In genomic region chr16:70682239-70683145, GRCh38 we compare ENCODE assay signal across 1 cellular context.
A peak's percentile ranks its signal among the peaks of the same experiment; 100 is the strongest.
TF ChIP-seq lines count a peak whose summit lies in the region.

No MANE protein-coding gene starts in this region.

TF ChIP-seq in HepG2, 621 proteins besides CTCF, POLR2A, EP300 and RAD21 (continued from another document and continues in another):
- no peak for TF ChIP-seq ZBTB40 (IDR thresholded peaks at IDR 0.05)
- TF ChIP-seq ZBTB40 (CRISPR knock-in tag; IDR thresholded peaks at IDR 0.05), result no peak
- no peak for TF ChIP-seq ZSCAN25 (CRISPR knock-in tag; IDR thresholded peaks at IDR 0.05)
- no peak for TF ChIP-seq NR0B2 (CRISPR knock-in tag; IDR thresholded peaks at IDR 0.05)
- TF ChIP-seq SUZ12 (IDR thresholded peaks at IDR 0.05; ENCODE audit: low read depth, low read length), result no peak
- TF ChIP-seq PRMT3 (CRISPR knock-in tag; IDR thresholded peaks at IDR 0.05; ENCODE audit: borderline replicate concordance, low read depth), result no peak
- TF ChIP-seq DRAP1 (CRISPR knock-in tag; IDR thresholded peaks at IDR 0.05), result no peak
- no peak for TF ChIP-seq GTF3A (CRISPR knock-in tag; conservative IDR thresholded peaks at IDR 0.05)
- no peak for TF ChIP-seq CAMTA2 (CRISPR knock-in tag; IDR thresholded peaks at IDR 0.05; ENCODE audit: borderline replicate concordance)
- TF ChIP-seq RFXANK (CRISPR knock-in tag; IDR thresholded peaks at IDR 0.05), result no peak
- no peak; the same call in 1 of the 2 replicates for TF ChIP-seq ZNF292 (CRISPR knock-in tag; IDR thresholded peaks at IDR 0.05; ENCODE audit: borderline replicate concordance, low read depth)
- no peak for TF ChIP-seq FOXJ3 (CRISPR knock-in tag; IDR thresholded peaks at IDR 0.05; ENCODE audit: borderline replicate concordance)
- TF ChIP-seq POLR2AphosphoS5 (IDR thresholded peaks at IDR 0.05; ENCODE audit: low read depth, low read length), result peak; percentile 10
- TF ChIP-seq ZNF136 (CRISPR knock-in tag; IDR thresholded peaks at IDR 0.05; ENCODE audit: low read depth), result no peak
- TF ChIP-seq ZNF180 (CRISPR knock-in tag; IDR thresholded peaks at IDR 0.05; ENCODE audit: borderline replicate concordance, low read depth), result no peak
- TF ChIP-seq ZNF850 (CRISPR knock-in tag; conservative IDR thresholded peaks at IDR 0.05), result peak; percentile 66; the same call in 1 of the 2 replicates
- TF ChIP-seq ZNF552 (CRISPR knock-in tag; IDR thresholded peaks at IDR 0.05; ENCODE audit: borderline replicate concordance), result no peak
- TF ChIP-seq ZBED4 (CRISPR knock-in tag; IDR thresholded peaks at IDR 0.05; ENCODE audit: borderline replicate concordance), result no peak
- TF ChIP-seq, protein P1, sequence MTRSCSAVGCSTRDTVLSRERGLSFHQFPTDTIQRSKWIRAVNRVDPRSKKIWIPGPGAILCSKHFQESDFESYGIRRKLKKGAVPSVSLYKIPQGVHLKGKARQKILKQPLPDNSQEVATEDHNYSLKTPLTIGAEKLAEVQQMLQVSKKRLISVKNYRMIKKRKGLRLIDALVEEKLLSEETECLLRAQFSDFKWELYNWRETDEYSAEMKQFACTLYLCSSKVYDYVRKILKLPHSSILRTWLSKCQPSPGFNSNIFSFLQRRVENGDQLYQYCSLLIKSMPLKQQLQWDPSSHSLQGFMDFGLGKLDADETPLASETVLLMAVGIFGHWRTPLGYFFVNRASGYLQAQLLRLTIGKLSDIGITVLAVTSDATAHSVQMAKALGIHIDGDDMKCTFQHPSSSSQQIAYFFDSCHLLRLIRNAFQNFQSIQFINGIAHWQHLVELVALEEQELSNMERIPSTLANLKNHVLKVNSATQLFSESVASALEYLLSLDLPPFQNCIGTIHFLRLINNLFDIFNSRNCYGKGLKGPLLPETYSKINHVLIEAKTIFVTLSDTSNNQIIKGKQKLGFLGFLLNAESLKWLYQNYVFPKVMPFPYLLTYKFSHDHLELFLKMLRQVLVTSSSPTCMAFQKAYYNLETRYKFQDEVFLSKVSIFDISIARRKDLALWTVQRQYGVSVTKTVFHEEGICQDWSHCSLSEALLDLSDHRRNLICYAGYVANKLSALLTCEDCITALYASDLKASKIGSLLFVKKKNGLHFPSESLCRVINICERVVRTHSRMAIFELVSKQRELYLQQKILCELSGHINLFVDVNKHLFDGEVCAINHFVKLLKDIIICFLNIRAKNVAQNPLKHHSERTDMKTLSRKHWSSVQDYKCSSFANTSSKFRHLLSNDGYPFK (CRISPR knock-in tag; IDR thresholded peaks at IDR 0.05; ENCODE audit: borderline replicate concordance), result no peak
- TF ChIP-seq AHDC1 (CRISPR knock-in tag; IDR thresholded peaks at IDR 0.05; ENCODE audit: borderline replicate concordance), result no peak
- TF ChIP-seq POGK (CRISPR knock-in tag; conservative IDR thresholded peaks at IDR 0.05), result no peak
- TF ChIP-seq ATRX (CRISPR knock-in tag; IDR thresholded peaks at IDR 0.05; ENCODE audit: borderline replicate concordance), result no peak
- TF ChIP-seq ZUFSP (CRISPR knock-in tag; IDR thresholded peaks at IDR 0.05; ENCODE audit: borderline replicate concordance), result no peak
- TF ChIP-seq HDAC2 (CRISPR knock-in tag; IDR thresholded peaks at IDR 0.05), result peak; percentile 3; the same call in 1 of the 2 replicates
- TF ChIP-seq ZNF776 (CRISPR knock-in tag; IDR thresholded peaks at IDR 0.05), result no peak
